20 cellular contexts compared by ENCODE assay signal in genomic region chr10:66259836-66260235, GRCh38.
"Had no signal": no experiment of that assay in that cellular context is flagged by ENCODE, and none has a peak within 500 bp of the region (broad histone marks: within the 10 kb centered on the region; RNA-seq: fewer than 3 reads in every experiment).

No MANE protein-coding gene starts in this region.

- ATAC-seq: activated CD8-positive, alpha-beta memory T cell treated with anti-CD3 and anti-CD28 coated beads, Interleukin-2, amount 10 ng/mL, durations not matched to agents 7 days and 5 days; activated CD8-positive, alpha-beta T cell treated with anti-CD3 and anti-CD28 coated beads for 36 hours; left colon; right lobe of liver had no signal

- H3K27ac ChIP-seq: colonic mucosa, dorsolateral prefrontal cortex, neutrophil, parathyroid adenoma, right lobe of liver, skin epidermis, stomach, suprapubic skin, transverse colon, WERI-Rb-1 had no signal

- H3K9me3 ChIP-seq: colonic mucosa, neutrophil, right lobe of liver, suprapubic skin, transverse colon had no signal

- H3K4me3 ChIP-seq: colonic mucosa, dorsolateral prefrontal cortex, right lobe of liver, skin epidermis, stomach, suprapubic skin, transverse colon had no signal

- DNase-seq: activated CD4-positive, alpha-beta T cell treated with anti-CD3 and anti-CD28 coated beads, Interleukin-2, amount 10 ng/mL, durations not matched to agents 7 days and 5 days; activated CD4-positive, CD25-positive, alpha-beta regulatory T cell treated with anti-CD3 and anti-CD28 coated beads, Interleukin-2, amount 50 U/mL, for 72 hours; activated CD8-positive, alpha-beta memory T cell treated with anti-CD3 and anti-CD28 coated beads, Interleukin-2, amount 10 ng/mL, durations not matched to agents 7 days and 5 days; activated CD8-positive, alpha-beta T cell treated with anti-CD3 and anti-CD28 coated beads for 36 hours; activated effector memory CD4-positive, alpha-beta T cell treated with anti-CD3 and anti-CD28 coated beads, Interleukin-2, amount 50 U/mL, for 16 hours; activated naive CD4-positive, alpha-beta T cell treated with anti-CD3 and anti-CD28 coated beads, Interleukin-2, amount 10 ng/mL, durations not matched to agents 7 days and 5 days; activated T-cell treated with anti-CD3 and anti-CD28 coated beads for 4 hours; amygdala; colonic mucosa; dorsolateral prefrontal cortex; left colon; right lobe of liver; stimulated activated CD4-positive, alpha-beta T cell treated with anti-CD3 and anti-CD28 coated beads, Interleukin-1b, Interleukin-23, amount 100 ng/mL, for 48 hours; stomach; transverse colon; WERI-Rb-1 had no signal

- H3K4me1 ChIP-seq: colonic mucosa, parathyroid adenoma, right lobe of liver, stomach, suprapubic skin, transverse colon had no signal

- H3K27me3 ChIP-seq: colonic mucosa, dorsolateral prefrontal cortex, neutrophil, right lobe of liver, stomach, suprapubic skin, transverse colon had no signal

- H3K36me3 ChIP-seq: colonic mucosa, neutrophil, right lobe of liver, stomach, suprapubic skin, transverse colon, WERI-Rb-1 had no signal
